Comparison of ENCODE assay signal across 18 cellular contexts in genomic region chr6:119196732-119197131, GRCh38.
"Had no signal": no experiment of that assay in that cellular context is flagged by ENCODE, and none has a peak within 500 bp of the region (broad histone marks: within the 10 kb centered on the region; RNA-seq: fewer than 3 reads in every experiment).

No MANE protein-coding gene starts in this region.

- H3K9ac ChIP-seq: neural progenitor cell had no signal

- ATAC-seq: activated CD8-positive, alpha-beta T cell treated with anti-CD3 and anti-CD28 coated beads for 36 hours; left cardiac atrium; lower lobe of right lung had no signal

- H3K9me3 ChIP-seq: lower lobe of right lung, ovary, sigmoid colon, spleen, suprapubic skin had no signal

- H2AFZ ChIP-seq: neural progenitor cell had no signal

- H3K4me3 ChIP-seq: lower lobe of right lung, neural progenitor cell, ovary, sigmoid colon, spleen, suprapubic skin had no signal

- H3K4me2 ChIP-seq: neural progenitor cell had no signal

- H3K36me3 ChIP-seq: neural progenitor cell, ovary, WERI-Rb-1 had no signal

- DNase-seq: activated CD4-positive, alpha-beta T cell treated with anti-CD3 and anti-CD28 coated beads for 4 hours; activated CD8-positive, alpha-beta T cell treated with anti-CD3 and anti-CD28 coated beads for 36 hours; activated gamma-delta T cell treated with Interleukin-2 at 50 U/mL for 16 hours; activated naive CD8-positive, alpha-beta T cell treated with anti-CD3 and anti-CD28 coated beads for 36 hours; activated T-cell treated with anti-CD3 and anti-CD28 coated beads, Interleukin-2, amount 50 U/mL, for 48 hours; cortex of kidney; effector CD4-positive, alpha-beta T cell; foreskin fibroblast; head of caudate nucleus; left cardiac atrium; lower lobe of right lung; ovary; sigmoid colon; spleen; trophoblast cell; WERI-Rb-1 had no signal

- H3K4me1 ChIP-seq: lower lobe of right lung, neural progenitor cell, spleen, suprapubic skin had no signal

- H3K27ac ChIP-seq: lower lobe of right lung, neural progenitor cell, ovary, sigmoid colon, spleen, suprapubic skin, WERI-Rb-1 had no signal

- H3K27me3 ChIP-seq: neural progenitor cell, ovary, sigmoid colon, spleen, suprapubic skin had no signal
